Comparison of ENCODE assay signal across 10 cellular contexts in the genomic region with DNA sequence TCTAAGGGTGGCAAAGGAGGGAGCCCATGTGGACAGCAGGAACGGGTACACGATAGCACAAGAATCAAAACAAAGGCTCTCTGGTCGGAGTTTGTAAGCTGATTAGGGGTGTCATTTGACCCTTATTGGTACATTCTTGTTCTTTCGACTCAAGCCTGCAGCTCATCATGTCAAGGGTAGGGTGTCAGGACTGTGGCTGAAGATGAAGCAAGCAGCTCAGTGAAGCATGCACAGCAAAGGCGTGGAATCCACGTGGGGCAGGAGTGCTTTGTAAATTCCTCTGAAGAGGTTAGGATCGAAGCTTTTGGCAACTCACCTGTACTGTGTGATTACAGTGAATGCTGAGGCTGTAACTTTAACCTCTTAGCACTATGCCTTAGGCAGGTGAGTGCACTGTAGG. TPM values are rescaled to one million over a fixed set of nuclear protein-coding genes. Genes with fewer than 3 reads are reported as not detected.
DNase-seq lines count a peak whose midpoint lies in the region; ATAC-seq and TF ChIP-seq lines count a peak whose summit lies in the region.
"Had no signal": no experiment of that assay in that cellular context is flagged by ENCODE, and none has a peak within 500 bp of the region (broad histone marks: within the 10 kb centered on the region; RNA-seq: fewer than 3 reads in every experiment).

No MANE protein-coding gene starts in this region.

- H3K4me1 ChIP-seq in mesenchymal stem cell (ENCODE audit: control insufficient read depth, insufficient read depth, low read depth, low read length) = peaks cover 3% of the 10 kb centered on the region
- peaks cover 0 to 15% (median 5%) of the 10 kb centered on the region in 4 donors for H3K4me1 ChIP-seq in transverse colon

- no peak overlapping the region for H2BK15ac ChIP-seq in mesenchymal stem cell (ENCODE audit: low read depth, poor library complexity, severe bottlenecking)

- intact Hi-C loops in transverse colon (cut with DNase I; ENCODE audit: low total_unique reads) = no loop called here

- H3K23ac ChIP-seq in mesenchymal stem cell (ENCODE audit: low read length in 2 of 2) = no peak overlapping the region

- TF ChIP-seq POLR2A in transverse colon (IDR thresholded peaks at IDR 0.05) = no peak

- H3K9me3 Mint-ChIP-seq in activated naive CD8-positive, alpha-beta T cell treated with anti-CD3 and anti-CD28 coated beads, Interleukin-2, amount 50 U/mL, for 24 hours = no peaks in the 10 kb centered on the region

- H2BK12ac ChIP-seq in mesenchymal stem cell (ENCODE audit: low read length in 2 of 2) = no peak overlapping the region

- DNase-seq in NCI-H524 (lab: John Stamatoyannopoulos, UW) (peak; percentile 50 to 89), NCI-H524 treated with DMSO at 0.1 percent for 48 hours (lab: John Stamatoyannopoulos, UW) (no peak), amniotic epithelial cell (ENCODE audit: low read depth) (peak; percentile 41), mesenchymal stem cell (peak; percentile 52), transverse colon (no peak), LoVo (ENCODE audit: low spot score) (no peak)
- no peak for DNase-seq in activated naive CD8-positive, alpha-beta T cell treated with anti-CD3 and anti-CD28 coated beads, Interleukin-2, amount 50 U/mL, for 24 hours
- DNase-seq: effector CD8-positive, alpha-beta T cell; NCI-H1105 had no signal

- H3K9ac ChIP-seq in mesenchymal stem cell (ENCODE audit: low read length) = no peak overlapping the region

- no peak overlapping the region for H3K18ac ChIP-seq in mesenchymal stem cell (ENCODE audit: low read depth in 1 of 2, low read length in 2 of 2)

- H2AK5ac ChIP-seq in mesenchymal stem cell (ENCODE audit: low read length, severe bottlenecking) = no peak overlapping the region

- no peak overlapping the region for H4K8ac ChIP-seq in mesenchymal stem cell (ENCODE audit: low read length)

- H3K27me3 ChIP-seq in mesenchymal stem cell (ENCODE audit: control insufficient read depth in 1 of 2, insufficient read depth in 1 of 2, low read length in 2 of 2) = no peaks in the 10 kb centered on the region
- no peaks in the 10 kb centered on the region for H3K27me3 ChIP-seq in transverse colon

- H4K91ac ChIP-seq in mesenchymal stem cell (ENCODE audit: low read length) = no peak overlapping the region

- TF ChIP-seq EP300 in transverse colon (IDR thresholded peaks at IDR 0.05; ENCODE audit: low read depth) = no peak

- H3K27ac ChIP-seq in mesenchymal stem cell (ENCODE audit: low read length, poor library complexity, severe bottlenecking) (no peak overlapping the region), transverse colon (peak overlapping the region; percentile 62 to 80 (median 70))

- H3K27me3 Mint-ChIP-seq in activated naive CD8-positive, alpha-beta T cell treated with anti-CD3 and anti-CD28 coated beads, Interleukin-2, amount 50 U/mL, for 24 hours = no peaks in the 10 kb centered on the region

- H3K4me3 Mint-ChIP-seq in activated naive CD8-positive, alpha-beta T cell treated with anti-CD3 and anti-CD28 coated beads, Interleukin-2, amount 50 U/mL, for 24 hours = no peak overlapping the region

- no peak for TF ChIP-seq CTCF in transverse colon (IDR thresholded peaks at IDR 0.05)

- H3K4me1 Mint-ChIP-seq in activated naive CD8-positive, alpha-beta T cell treated with anti-CD3 and anti-CD28 coated beads, Interleukin-2, amount 50 U/mL, for 24 hours = peaks cover 9% of the 10 kb centered on the region

- no peak overlapping the region for H3K27ac Mint-ChIP-seq in activated naive CD8-positive, alpha-beta T cell treated with anti-CD3 and anti-CD28 coated beads, Interleukin-2, amount 50 U/mL, for 24 hours

- H3K4me3 ChIP-seq in mesenchymal stem cell (ENCODE audit: insufficient read depth in 1 of 2, low read depth in 1 of 2, low read length in 2 of 2) = no peak overlapping the region
- H3K4me3 ChIP-seq in transverse colon = no peak overlapping the region

- no peak overlapping the region for H3K4me2 ChIP-seq in mesenchymal stem cell (ENCODE audit: low read length, poor library complexity, severe bottlenecking)

- H3K4ac ChIP-seq in mesenchymal stem cell (ENCODE audit: low read depth in 1 of 2, low read length in 2 of 2) = no peak overlapping the region

- no peaks in the 10 kb centered on the region for H3K79me1 ChIP-seq in mesenchymal stem cell (replicated peaks; ENCODE audit: low read length, poor library complexity, severe bottlenecking)

- WGBS in mesenchymal stem cell = 44% methylated on average over 7 of the region's 7 CpGs
- WGBS in transverse colon (ENCODE audit: low coverage in 1 of 2), 2 donors = 43 to 57% methylated on average over 1 to 7 of the region's 7 CpGs

- no peaks in the 10 kb centered on the region for H3K9me3 ChIP-seq in mesenchymal stem cell (ENCODE audit: control insufficient read depth, low read length)
- no peaks in the 10 kb centered on the region for H3K9me3 ChIP-seq in transverse colon

- H3K14ac ChIP-seq in mesenchymal stem cell (ENCODE audit: low read length in 2 of 2) = no peak overlapping the region

- H2BK5ac ChIP-seq in mesenchymal stem cell (ENCODE audit: low read depth, low read length, poor library complexity, severe bottlenecking) = no peak overlapping the region

- H3K36me3 ChIP-seq in mesenchymal stem cell (ENCODE audit: control insufficient read depth in 1 of 2, insufficient read depth in 2 of 2, low read depth in 1 of 2, low read length in 2 of 2) (no peaks in the 10 kb centered on the region), transverse colon (no peaks in the 10 kb centered on the region)

- H3K36me3 Mint-ChIP-seq in activated naive CD8-positive, alpha-beta T cell treated with anti-CD3 and anti-CD28 coated beads, Interleukin-2, amount 50 U/mL, for 24 hours (ENCODE audit: low read depth) = no peaks in the 10 kb centered on the region

- no peak overlapping the region for H2AFZ ChIP-seq in mesenchymal stem cell (ENCODE audit: low read depth, low read length)

- ATAC-seq in activated naive CD8-positive, alpha-beta T cell treated with anti-CD3 and anti-CD28 coated beads, Interleukin-2, amount 50 U/mL, for 24 hours = no peak
- ATAC-seq in HG03378 (IDR thresholded peaks at IDR 0.05; ENCODE audit: unreplicated experiment) = no peak

- in situ Hi-C loops in transverse colon (cut with MboI; ENCODE audit: low pct_ligation_motif_present in 1 of 4, low pct_unique_long_range_greater_than_20kb in 1 of 4, low sequenced_read_pairs in 3 of 4) = loop anchor here in 2 of 4 donors (10.0 kb wide), 2 partner anchors 62 to 72 kb away; a partner anchor contains a TSS

- H2BK120ac ChIP-seq in mesenchymal stem cell (ENCODE audit: low read depth, low read length) = no peak overlapping the region

RNA-seq across cellular contexts. Expression of a gene that starts 4.7 kb away (rescaled TPM):
- 8.3 TPM for polyA plus RNA-seq in mesenchymal stem cell (2013, experiment 1 of 2)
- polyA plus RNA-seq in mesenchymal stem cell (2013, experiment 2 of 2) = 9.0 TPM
- 10 to 100 TPM in 3 of 4 donors, 1 to 10 TPM in 1; 4.5 to 22.5 (median 18.9) TPM for total RNA-seq in transverse colon

RNA-seq across cellular contexts. Expression of a gene that starts 55.1 kb away (rescaled TPM):
- polyA plus RNA-seq in mesenchymal stem cell (2013, experiment 1 of 2) = 11.6 TPM
- 11.8 TPM for polyA plus RNA-seq in mesenchymal stem cell (2013, experiment 2 of 2)
- total RNA-seq in transverse colon = 100 to 1,000 TPM in 1 of 4 donors, 10 to 100 TPM in 3; 14.6 to 118 (median 22.9) TPM

Comparison
In these comparisons a context has a peak if more than half of its experiments do, and no peak if none do; other contexts are left out.
1. DNase-seq: peak in NCI-H524 (2 of 2), amniotic epithelial cell (single experiment) and mesenchymal stem cell (single experiment); none in NCI-H524 treated with DMSO at 0.1 percent for 48 hours (single experiment), transverse colon (single experiment), activated naive CD8-positive, alpha-beta T cell treated with anti-CD3 and anti-CD28 coated beads, Interleukin-2, amount 50 U/mL, for 24 hours (single experiment) and LoVo (single experiment).